ENCODE assay signal across 13 cellular contexts in genomic region chr20:7672551-7672950, GRCh38.
DNase-seq lines count a peak whose midpoint lies in the region; ATAC-seq lines count a peak whose summit lies in the region.
"Had no signal": no experiment of that assay in that cellular context is flagged by ENCODE, and none has a peak within 500 bp of the region (broad histone marks: within the 10 kb centered on the region; RNA-seq: fewer than 3 reads in every experiment).

No MANE protein-coding gene starts in this region.

- DNase-seq in COR-L47 (lab: John Stamatoyannopoulos, UW): peak; percentile 49
- DNase-seq in NCI-H69 (lab: John Stamatoyannopoulos, UW): peak; percentile 86
- DNase-seq in fibroblast of peridontal ligament (ENCODE audit: extremely low read depth): peak; percentile 58
- DNase-seq in retina: peak; percentile 7
- DNase-seq in anterior cingulate cortex (lab: John Stamatoyannopoulos, UW): no peak
- DNase-seq: CD8-positive, alpha-beta T cell; DMS 273 treated with DMSO at 0.1 percent for 48 hours; DMS53; GDM1; GOT3; H9 had no signal

- no peak for ATAC-seq in GM21528 (IDR thresholded peaks at IDR 0.05; ENCODE audit: low FRiP score, unreplicated experiment)
- ATAC-seq: CD8-positive, alpha-beta T cell; HepG2 had no signal

Comparison
In these comparisons a context has a peak if more than half of its experiments do, and no peak if none do; other contexts are left out.
1. DNase-seq: peak in COR-L47 (single experiment), NCI-H69 (single experiment), fibroblast of peridontal ligament (single experiment) and retina (single experiment); none in anterior cingulate cortex (0 of 58).